In the genomic region with DNA sequence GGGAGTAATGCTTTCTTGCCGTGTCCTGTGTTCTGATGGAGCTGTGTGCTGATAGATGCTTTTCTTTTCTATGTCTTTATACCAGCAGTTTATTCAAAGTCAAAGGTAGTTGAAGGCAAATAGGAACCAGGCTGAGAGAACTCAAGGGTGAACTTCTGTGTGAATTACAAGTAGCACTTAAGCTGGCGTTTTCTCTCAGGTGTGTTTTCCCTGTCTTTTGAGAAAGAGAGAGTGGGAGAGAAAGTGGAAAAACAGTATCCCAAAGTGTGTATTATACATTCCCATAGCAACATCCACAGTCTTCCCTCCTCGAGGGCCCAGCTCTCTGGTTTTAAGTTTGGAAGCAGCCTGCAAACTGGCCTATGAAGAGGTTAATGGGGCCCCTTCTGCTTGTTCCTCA, we compare ENCODE assay signal across 10 cellular contexts. TPM values are rescaled to one million over a fixed set of nuclear protein-coding genes. Genes with fewer than 3 reads are reported as not detected.
A peak's percentile ranks its signal among the peaks of the same experiment; 100 is the strongest.
DNase-seq lines count a peak whose midpoint lies in the region; ATAC-seq and TF ChIP-seq lines count a peak whose summit lies in the region.
"Had no signal": no experiment of that assay in that cellular context is flagged by ENCODE, and none has a peak within 500 bp of the region (broad histone marks: within the 10 kb centered on the region; RNA-seq: fewer than 3 reads in every experiment).

No MANE protein-coding gene starts in this region.

- no peak overlapping the region for H2BK120ac ChIP-seq in mesenchymal stem cell (ENCODE audit: low read depth, low read length)

- intact Hi-C loops in heart right ventricle (cut with DNase I): loop anchor here in 1 of 10 donors (5.0 kb wide), 2 partner anchors 40 to 55 kb away; no protein-coding TSS in a partner anchor
- intact Hi-C loops in left ventricle myocardium superior (cut with micrococcal nuclease): no loop called here

- no peaks in the 10 kb centered on the region for H3K9me3 Mint-ChIP-seq in activated naive CD8-positive, alpha-beta T cell treated with anti-CD3 and anti-CD28 coated beads, Interleukin-2, amount 50 U/mL, for 24 hours

- TF ChIP-seq EP300 in upper lobe of left lung (IDR thresholded peaks at IDR 0.05): no peak

- H3K27ac Mint-ChIP-seq in activated naive CD8-positive, alpha-beta T cell treated with anti-CD3 and anti-CD28 coated beads, Interleukin-2, amount 50 U/mL, for 24 hours: peak overlapping the region; percentile 100

- H3K4me3 ChIP-seq in heart right ventricle: peak overlapping the region in 7 of 10 donors; percentile 1 to 83 (median 66)
- peak overlapping the region in 1 of 2 experiments; percentile 90 for H3K4me3 ChIP-seq in mesenchymal stem cell (ENCODE audit: insufficient read depth in 1 of 2, low read depth in 1 of 2, low read length in 2 of 2)
- peak overlapping the region in 3 of 4 donors; percentile 50 to 70 (median 65) for H3K4me3 ChIP-seq in upper lobe of left lung

- ATAC-seq in heart right ventricle (no peak), left ventricle myocardium superior (no peak), upper lobe of left lung (ENCODE audit: low FRiP score in 2 of 2) (no peak)
- ATAC-seq in activated naive CD8-positive, alpha-beta T cell treated with anti-CD3 and anti-CD28 coated beads, Interleukin-2, amount 50 U/mL, for 24 hours: no peak

- H3K79me1 ChIP-seq in mesenchymal stem cell (replicated peaks; ENCODE audit: low read length, poor library complexity, severe bottlenecking): peaks cover 9% of the 10 kb centered on the region

- no peak overlapping the region for H3K18ac ChIP-seq in mesenchymal stem cell (ENCODE audit: low read depth in 1 of 2, low read length in 2 of 2)

- H2BK5ac ChIP-seq in mesenchymal stem cell (ENCODE audit: low read depth, low read length, poor library complexity, severe bottlenecking): no peak overlapping the region

- H3K27me3 ChIP-seq in heart right ventricle: no peaks in the 10 kb centered on the region
- H3K27me3 ChIP-seq in mesenchymal stem cell (ENCODE audit: control insufficient read depth in 1 of 2, insufficient read depth in 1 of 2, low read length in 2 of 2): no peaks in the 10 kb centered on the region
- no peaks in the 10 kb centered on the region for H3K27me3 ChIP-seq in upper lobe of left lung

- no peak overlapping the region for H3K23ac ChIP-seq in mesenchymal stem cell (ENCODE audit: low read length in 2 of 2)

- H3K27ac ChIP-seq in heart right ventricle (peak overlapping the region in 2 of 10 donors; percentile 6 to 92), mesenchymal stem cell (ENCODE audit: low read length, poor library complexity, severe bottlenecking) (peak overlapping the region; percentile 89), upper lobe of left lung (peak overlapping the region; percentile 69 to 91 (median 83))

- no peaks in the 10 kb centered on the region for H3K36me3 ChIP-seq in heart right ventricle
- peaks cover 0 to 2% of the 10 kb centered on the region in 2 experiments for H3K36me3 ChIP-seq in mesenchymal stem cell (ENCODE audit: control insufficient read depth in 1 of 2, insufficient read depth in 2 of 2, low read depth in 1 of 2, low read length in 2 of 2)
- no peaks in the 10 kb centered on the region for H3K36me3 ChIP-seq in upper lobe of left lung

- H3K4me2 ChIP-seq in mesenchymal stem cell (ENCODE audit: low read length, poor library complexity, severe bottlenecking): peak overlapping the region; percentile 82

- H3K36me3 Mint-ChIP-seq in activated naive CD8-positive, alpha-beta T cell treated with anti-CD3 and anti-CD28 coated beads, Interleukin-2, amount 50 U/mL, for 24 hours (ENCODE audit: low read depth): peaks cover 60% of the 10 kb centered on the region

- H2AFZ ChIP-seq in mesenchymal stem cell (ENCODE audit: low read depth, low read length): no peak overlapping the region

- TF ChIP-seq POLR2A in upper lobe of left lung (IDR thresholded peaks at IDR 0.05): no peak

- peaks cover 0 to 85% (median 12%) of the 10 kb centered on the region in 9 donors for H3K4me1 ChIP-seq in heart right ventricle
- H3K4me1 ChIP-seq in mesenchymal stem cell (ENCODE audit: control insufficient read depth, insufficient read depth, low read depth, low read length): peaks cover 16% of the 10 kb centered on the region
- H3K4me1 ChIP-seq in upper lobe of left lung: peaks cover 22 to 66% (median 56%) of the 10 kb centered on the region in 4 donors

- no peak overlapping the region for H3K4ac ChIP-seq in mesenchymal stem cell (ENCODE audit: low read depth in 1 of 2, low read length in 2 of 2)

- H3K27me3 Mint-ChIP-seq in activated naive CD8-positive, alpha-beta T cell treated with anti-CD3 and anti-CD28 coated beads, Interleukin-2, amount 50 U/mL, for 24 hours: no peaks in the 10 kb centered on the region

- no peak overlapping the region for H2BK15ac ChIP-seq in mesenchymal stem cell (ENCODE audit: low read depth, poor library complexity, severe bottlenecking)

- peak overlapping the region; percentile 91 for H3K9ac ChIP-seq in mesenchymal stem cell (ENCODE audit: low read length)

- no peak overlapping the region for H3K14ac ChIP-seq in mesenchymal stem cell (ENCODE audit: low read length in 2 of 2)

- WGBS in heart right ventricle, 2 donors: 40 to 54% methylated on average over 3 of the region's 3 CpGs
- 36% methylated on average over 2 of the region's 3 CpGs for WGBS in mesenchymal stem cell
- WGBS in upper lobe of left lung, 2 donors: 37 to 43% methylated on average over 3 of the region's 3 CpGs

- H4K91ac ChIP-seq in mesenchymal stem cell (ENCODE audit: low read length): no peak overlapping the region

- H2AK5ac ChIP-seq in mesenchymal stem cell (ENCODE audit: low read length, severe bottlenecking): no peak overlapping the region

- no peak for DNase-seq in heart right ventricle
- no peak for DNase-seq in left ventricle myocardium superior
- DNase-seq in activated naive CD8-positive, alpha-beta T cell treated with anti-CD3 and anti-CD28 coated beads, Interleukin-2, amount 50 U/mL, for 24 hours: no peak
- no peak for DNase-seq in mesenchymal stem cell
- no peak for DNase-seq in upper lobe of left lung
- no peak for DNase-seq in retina
- no peak for DNase-seq in activated gamma-delta T cell (lab: John Stamatoyannopoulos, UW)
- no peak for DNase-seq in Kasumi-1 (lab: John Stamatoyannopoulos, UW)
- DNase-seq: DMS 273 treated with DMSO at 0.1 percent for 48 hours, NCI-H526 treated with DMSO at 0.1 percent for 48 hours had no signal

- H3K9me3 ChIP-seq in heart right ventricle (no peaks in the 10 kb centered on the region), mesenchymal stem cell (ENCODE audit: control insufficient read depth, low read length) (no peaks in the 10 kb centered on the region), upper lobe of left lung (no peaks in the 10 kb centered on the region)

- peaks cover 88% of the 10 kb centered on the region for H3K4me1 Mint-ChIP-seq in activated naive CD8-positive, alpha-beta T cell treated with anti-CD3 and anti-CD28 coated beads, Interleukin-2, amount 50 U/mL, for 24 hours

- no peak overlapping the region for H2BK12ac ChIP-seq in mesenchymal stem cell (ENCODE audit: low read length in 2 of 2)

- H3K4me3 Mint-ChIP-seq in activated naive CD8-positive, alpha-beta T cell treated with anti-CD3 and anti-CD28 coated beads, Interleukin-2, amount 50 U/mL, for 24 hours: peak overlapping the region; percentile 95

- H4K8ac ChIP-seq in mesenchymal stem cell (ENCODE audit: low read length): no peak overlapping the region

- TF ChIP-seq CTCF in heart right ventricle (IDR thresholded peaks at IDR 0.05): no peak
- TF ChIP-seq CTCF in upper lobe of left lung (IDR thresholded peaks at IDR 0.05): no peak

RNA-seq across cellular contexts. Expression of a gene that starts 1.5 kb away (rescaled TPM):
- total RNA-seq in heart right ventricle (10 to 100 TPM in 6 of 10 donors, 1 to 10 TPM in 4; 3.3 to 30.8 (median 10.1) TPM), left ventricle myocardium superior (16.3 TPM), upper lobe of left lung (10 to 100 TPM; 14.7 to 33.2 (median 19.7) TPM)
- polyA plus RNA-seq in heart right ventricle: 1 to 10 TPM; 6.1 to 7.4 TPM
- polyA plus RNA-seq in mesenchymal stem cell (2013, experiment 1 of 2): 14.4 TPM
- 15.0 TPM for polyA plus RNA-seq in mesenchymal stem cell (2013, experiment 2 of 2)
